ENCODE assay signal across 13 cellular contexts in genomic region chr17:77328823-77329740, GRCh38.
DNase-seq lines count a peak whose midpoint lies in the region; ATAC-seq and TF ChIP-seq lines count a peak whose summit lies in the region.
"Had no signal": no experiment of that assay in that cellular context is flagged by ENCODE, and none has a peak within 500 bp of the region (broad histone marks: within the 10 kb centered on the region; RNA-seq: fewer than 3 reads in every experiment).

No MANE protein-coding gene starts in this region.

- H3K9ac ChIP-seq in BLaER1 treated with 17β-estradiol and CSF1 and Interleukin-3, amounts not matched to agents 10 nM and 100 nM: peak overlapping the region in 6 of 11 experiments; percentile 8 to 35 (median 22); a peak in 5 of 22 replicates

- ATAC-seq in naive thymus-derived CD8-positive, alpha-beta T cell: no peak

- POLR2A ChIA-PET in naive thymus-derived CD8-positive, alpha-beta T cell (lab: Charles Lee): interaction anchor here (0.5 to 6.2 kb wide), 7 partner anchors 44 to 167 kb away, joined by 3 to 164 read pairs (median 55); no protein-coding TSS in a partner anchor

- H3K36me3 Mint-ChIP-seq in activated T-helper 2 cell treated with anti-CD3 and anti-CD28 coated beads, Interferon-gamma antibody, Interleukin-2, Interleukin-4, amounts not matched to agents 10 μg/mL and 5 μg/mL and 100 μg/mL, durations not matched to agents 14 hours and 24 hours and 36 hours (ENCODE audit: low read depth): peaks cover 11% of the 10 kb centered on the region
- H3K36me3 Mint-ChIP-seq in naive thymus-derived CD8-positive, alpha-beta T cell: no peaks in the 10 kb centered on the region

- peaks cover 0 to 11% (median 0%) of the 10 kb centered on the region in 11 experiments; a peak in 2 of 22 replicates for H3K36me3 ChIP-seq in BLaER1 treated with 17β-estradiol and CSF1 and Interleukin-3, amounts not matched to agents 10 nM and 100 nM

- peak overlapping the region; percentile 24 for H3K27ac Mint-ChIP-seq in activated T-helper 2 cell treated with anti-CD3 and anti-CD28 coated beads, Interferon-gamma antibody, Interleukin-2, Interleukin-4, amounts not matched to agents 10 μg/mL and 5 μg/mL and 100 μg/mL, durations not matched to agents 14 hours and 24 hours and 36 hours
- peak overlapping the region in 7 of 10 donors; percentile 27 to 83 (median 66) for H3K27ac Mint-ChIP-seq in naive thymus-derived CD8-positive, alpha-beta T cell

- peaks cover 0 to 80% (median 8%) of the 10 kb centered on the region in 11 experiments; a peak in 11 of 22 replicates for H4K20me1 ChIP-seq in BLaER1 treated with 17β-estradiol and CSF1 and Interleukin-3, amounts not matched to agents 10 nM and 100 nM

- peaks cover 0 to 19% (median 0%) of the 10 kb centered on the region in 11 experiments; a peak in 7 of 22 replicates for H3K9me3 ChIP-seq in BLaER1 treated with 17β-estradiol and CSF1 and Interleukin-3, amounts not matched to agents 10 nM and 100 nM (replicated peaks in 1 of 11)

- DNase-seq in GM13976 (ENCODE audit: low spot score) (peak; percentile 18), cardiac septum (ENCODE audit: low spot score) (no peak), GM13977 (ENCODE audit: low spot score) (no peak), NCI-H2171 (lab: John Stamatoyannopoulos, UW) (no peak)
- DNase-seq in activated T-helper 2 cell treated with anti-CD3 and anti-CD28 coated beads, Interferon-gamma antibody, Interleukin-2, Interleukin-4, amounts not matched to agents 10 μg/mL and 5 μg/mL and 100 μg/mL, durations not matched to agents 14 hours and 24 hours and 36 hours (ENCODE audit: low spot score): no peak
- DNase-seq in naive thymus-derived CD8-positive, alpha-beta T cell: no peak
- DNase-seq in stimulated activated naive CD4-positive, alpha-beta T cell (lab: John Stamatoyannopoulos, UW): no peak
- DNase-seq: activated CD4-positive, alpha-beta T cell treated with anti-CD3 and anti-CD28 coated beads, Interleukin-2, amount 50 U/mL, for 4 hours; aorta; KG1; NCI-H226; SHP77 treated with DMSO at 0.1 percent for 48 hours had no signal

- H3K4me1 Mint-ChIP-seq in activated T-helper 2 cell treated with anti-CD3 and anti-CD28 coated beads, Interferon-gamma antibody, Interleukin-2, Interleukin-4, amounts not matched to agents 10 μg/mL and 5 μg/mL and 100 μg/mL, durations not matched to agents 14 hours and 24 hours and 36 hours (ENCODE audit: low read depth): peaks cover 58% of the 10 kb centered on the region
- peaks cover 38 to 75% (median 70%) of the 10 kb centered on the region in 4 donors for H3K4me1 Mint-ChIP-seq in naive thymus-derived CD8-positive, alpha-beta T cell

- H3K9me3 Mint-ChIP-seq in activated T-helper 2 cell treated with anti-CD3 and anti-CD28 coated beads, Interferon-gamma antibody, Interleukin-2, Interleukin-4, amounts not matched to agents 10 μg/mL and 5 μg/mL and 100 μg/mL, durations not matched to agents 14 hours and 24 hours and 36 hours: peaks cover 11% of the 10 kb centered on the region
- peaks cover 0 to 7% (median 0%) of the 10 kb centered on the region in 9 donors for H3K9me3 Mint-ChIP-seq in naive thymus-derived CD8-positive, alpha-beta T cell

- H3K4me2 ChIP-seq in BLaER1 treated with 17β-estradiol and CSF1 and Interleukin-3, amounts not matched to agents 10 nM and 100 nM: peak overlapping the region; percentile 50 to 100 (median 89)

- peaks cover 91 to 100% (median 97%) of the 10 kb centered on the region in 10 experiments for H3K4me1 ChIP-seq in BLaER1 treated with 17β-estradiol and CSF1 and Interleukin-3, amounts not matched to agents 10 nM and 100 nM

- in situ Hi-C loops in GM13976 (cut with MboI; ENCODE audit: low sequenced_read_pairs, unreplicated experiment): loop anchor here (10.0 kb wide), 1 partner anchor 166 kb away; no protein-coding TSS in a partner anchor
- in situ Hi-C loops in GM13977 (cut with MboI; ENCODE audit: low pct_unique_long_range_greater_than_20kb, low sequenced_read_pairs, unreplicated experiment): loop anchor here (10.0 to 25.0 kb wide), 2 partner anchors 166 to 683 kb away; no protein-coding TSS in a partner anchor

- H3K4me3 Mint-ChIP-seq in activated T-helper 2 cell treated with anti-CD3 and anti-CD28 coated beads, Interferon-gamma antibody, Interleukin-2, Interleukin-4, amounts not matched to agents 10 μg/mL and 5 μg/mL and 100 μg/mL, durations not matched to agents 14 hours and 24 hours and 36 hours (ENCODE audit: low read depth): no peak overlapping the region
- peak overlapping the region in 1 of 10 donors; percentile 44 for H3K4me3 Mint-ChIP-seq in naive thymus-derived CD8-positive, alpha-beta T cell

- TF ChIP-seq CTCF in GM13976 (IDR thresholded peaks at IDR 0.05; ENCODE audit: borderline replicate concordance, control extremely low read depth, extremely low read depth, insufficient read depth, missing control alignments) (no peak), GM13977 (IDR thresholded peaks at IDR 0.05; ENCODE audit: extremely low read depth, insufficient read depth, missing control alignments) (no peak)

- intact Hi-C loops in activated T-helper 2 cell treated with anti-CD3 and anti-CD28 coated beads, Interferon-gamma antibody, Interleukin-2, Interleukin-4, amounts not matched to agents 10 μg/mL and 5 μg/mL and 100 μg/mL, durations not matched to agents 14 hours and 24 hours and 36 hours (cut with micrococcal nuclease): no loop called here
- intact Hi-C loops in cardiac septum (cut with DNase I): no loop called here

- H3K27ac ChIP-seq in BLaER1 treated with 17β-estradiol and CSF1 and Interleukin-3, amounts not matched to agents 10 nM and 100 nM: peak overlapping the region in 2 of 11 experiments; percentile 15 to 16; a peak in 1 of 22 replicates

- H3K4me3 ChIP-seq in BLaER1 treated with 17β-estradiol and CSF1 and Interleukin-3, amounts not matched to agents 10 nM and 100 nM: no peak overlapping the region

- H3K27me3 ChIP-seq in BLaER1 treated with 17β-estradiol and CSF1 and Interleukin-3, amounts not matched to agents 10 nM and 100 nM: peaks cover 0 to 5% (median 0%) of the 10 kb centered on the region in 11 experiments; a peak in 1 of 22 replicates

- no peaks in the 10 kb centered on the region for H3K27me3 Mint-ChIP-seq in activated T-helper 2 cell treated with anti-CD3 and anti-CD28 coated beads, Interferon-gamma antibody, Interleukin-2, Interleukin-4, amounts not matched to agents 10 μg/mL and 5 μg/mL and 100 μg/mL, durations not matched to agents 14 hours and 24 hours and 36 hours (ENCODE audit: low read depth)
- peaks cover 0 to 2% (median 0%) of the 10 kb centered on the region in 5 donors for H3K27me3 Mint-ChIP-seq in naive thymus-derived CD8-positive, alpha-beta T cell
